In the genomic region with DNA sequence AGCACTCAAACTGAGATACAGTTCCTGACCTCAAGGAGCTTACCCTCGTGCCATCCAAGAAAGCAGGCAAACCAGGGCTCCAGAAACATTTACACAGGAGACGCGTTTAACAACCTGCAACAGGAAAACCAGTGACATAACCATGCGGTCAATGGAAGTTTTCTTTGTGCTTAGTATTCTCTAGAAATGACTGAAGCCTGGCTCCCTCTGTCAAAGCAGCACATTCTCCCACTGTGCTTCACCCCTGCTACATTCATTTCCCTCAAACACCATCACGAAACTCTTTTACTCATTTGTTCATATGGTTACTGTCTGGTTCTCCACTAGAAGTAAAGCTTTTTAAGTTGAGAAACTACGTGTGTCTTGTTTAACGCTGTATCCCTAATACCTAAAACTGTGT, we compare ENCODE assay signal across 16 cellular contexts.
DNase-seq lines count a peak whose midpoint lies in the region; ATAC-seq and TF ChIP-seq lines count a peak whose summit lies in the region.
"Had no signal": no experiment of that assay in that cellular context is flagged by ENCODE, and none has a peak within 500 bp of the region (broad histone marks: within the 10 kb centered on the region; RNA-seq: fewer than 3 reads in every experiment).

No MANE protein-coding gene starts in this region.

- H3K27ac Mint-ChIP-seq in activated CD4-positive, alpha-beta memory T cell treated with anti-CD3 and anti-CD28 coated beads for 36 hours, result peak overlapping the region; percentile 64
- H3K27ac Mint-ChIP-seq in activated CD4-positive, alpha-beta memory T cell treated with anti-CD3 and anti-CD28 coated beads, Interleukin-2, amount 10 ng/mL, durations not matched to agents 7 days and 5 days, result no peak overlapping the region
- H3K27ac Mint-ChIP-seq: activated naive CD4-positive, alpha-beta T cell treated with anti-CD3 and anti-CD28 coated beads, Interleukin-2, amount 50 U/mL, for 24 hours had no signal

- H3K27me3 Mint-ChIP-seq in activated CD4-positive, alpha-beta memory T cell treated with anti-CD3 and anti-CD28 coated beads for 36 hours, result peaks cover 15% of the 10 kb centered on the region
- no peaks in the 10 kb centered on the region for H3K27me3 Mint-ChIP-seq in activated CD4-positive, alpha-beta memory T cell treated with anti-CD3 and anti-CD28 coated beads, Interleukin-2, amount 10 ng/mL, durations not matched to agents 7 days and 5 days
- H3K27me3 Mint-ChIP-seq: activated naive CD4-positive, alpha-beta T cell treated with anti-CD3 and anti-CD28 coated beads, Interleukin-2, amount 50 U/mL, for 24 hours had no signal

- peaks cover 62% of the 10 kb centered on the region for H3K4me1 ChIP-seq in mammary epithelial cell (ENCODE audit: insufficient read depth, low read length)
- H3K4me1 ChIP-seq: HAP-1, uterus had no signal

- CTCF ChIA-PET in activated CD4-positive, alpha-beta memory T cell treated with anti-CD3 and anti-CD28 coated beads for 36 hours (lab: Charles Lee), result interaction anchor here (0.6 to 11.0 kb wide), 7 partner anchors 18 to 175 kb away, joined by 3 to 92 read pairs (median 3); no protein-coding TSS in a partner anchor
- CTCF ChIA-PET in activated CD4-positive, alpha-beta memory T cell treated with anti-CD3 and anti-CD28 coated beads, Interleukin-2, amount 10 ng/mL, durations not matched to agents 7 days and 5 days (lab: Charles Lee), result interaction anchor here (7.8 kb wide), 1 partner anchor 31 kb away, joined by 78 read pairs; no protein-coding TSS in a partner anchor
- CTCF ChIA-PET in mammary epithelial cell (lab: Charles Lee; ENCODE audit: low non-redundant PET), result no interaction called here

- H3K27me3 ChIP-seq in GM06990 (replicated peaks; ENCODE audit: control insufficient read depth, insufficient read depth, low read length) (no peaks in the 10 kb centered on the region), mammary epithelial cell (ENCODE audit: insufficient read depth, low read length) (no peaks in the 10 kb centered on the region)
- H3K27me3 ChIP-seq: BLaER1, uterus had no signal

- no peaks in the 10 kb centered on the region for H3K36me3 Mint-ChIP-seq in activated CD4-positive, alpha-beta memory T cell treated with anti-CD3 and anti-CD28 coated beads for 36 hours
- peaks cover 12% of the 10 kb centered on the region for H3K36me3 Mint-ChIP-seq in activated CD4-positive, alpha-beta memory T cell treated with anti-CD3 and anti-CD28 coated beads, Interleukin-2, amount 10 ng/mL, durations not matched to agents 7 days and 5 days (ENCODE audit: low read depth)
- H3K36me3 Mint-ChIP-seq: activated naive CD4-positive, alpha-beta T cell treated with anti-CD3 and anti-CD28 coated beads, Interleukin-2, amount 50 U/mL, for 24 hours had no signal

- DNase-seq in activated CD4-positive, alpha-beta memory T cell treated with anti-CD3 and anti-CD28 coated beads for 36 hours, result peak; percentile 56
- DNase-seq in activated CD4-positive, alpha-beta memory T cell treated with anti-CD3 and anti-CD28 coated beads, Interleukin-2, amount 10 ng/mL, durations not matched to agents 7 days and 5 days, result no peak
- DNase-seq in GM06990 (ENCODE audit: extremely low read depth, insufficient read length), result peak; percentile 62
- DNase-seq in mammary epithelial cell, result no peak
- DNase-seq in activated gamma-delta T cell treated with Interleukin-2 at 50 U/mL for 16 hours, result no peak
- no peak for DNase-seq in retina
- DNase-seq: NCI-H1436 treated with DMSO at 0.1 percent for 48 hours, NCI-H2171, NCI-H526 treated with DMSO at 0.1 percent for 48 hours, uterus had no signal

- H3K36me3 ChIP-seq in GM06990 (ENCODE audit: control insufficient read depth, insufficient read depth, low read length) (no peaks in the 10 kb centered on the region), mammary epithelial cell (ENCODE audit: insufficient read depth, low read length) (no peaks in the 10 kb centered on the region)
- H3K36me3 ChIP-seq: BLaER1, HAP-1, uterus had no signal

- peaks cover 62% of the 10 kb centered on the region for H3K4me1 Mint-ChIP-seq in activated CD4-positive, alpha-beta memory T cell treated with anti-CD3 and anti-CD28 coated beads for 36 hours (ENCODE audit: low read depth)
- peaks cover 80% of the 10 kb centered on the region for H3K4me1 Mint-ChIP-seq in activated CD4-positive, alpha-beta memory T cell treated with anti-CD3 and anti-CD28 coated beads, Interleukin-2, amount 10 ng/mL, durations not matched to agents 7 days and 5 days

- H3K79me2 ChIP-seq in mammary epithelial cell (ENCODE audit: insufficient read depth, low read length), result no peaks in the 10 kb centered on the region

- H3K4me3 Mint-ChIP-seq in activated CD4-positive, alpha-beta memory T cell treated with anti-CD3 and anti-CD28 coated beads for 36 hours, result no peak overlapping the region
- no peak overlapping the region for H3K4me3 Mint-ChIP-seq in activated CD4-positive, alpha-beta memory T cell treated with anti-CD3 and anti-CD28 coated beads, Interleukin-2, amount 10 ng/mL, durations not matched to agents 7 days and 5 days
- H3K4me3 Mint-ChIP-seq: activated naive CD4-positive, alpha-beta T cell treated with anti-CD3 and anti-CD28 coated beads, Interleukin-2, amount 50 U/mL, for 24 hours had no signal

- H3K9me3 ChIP-seq in mammary epithelial cell (replicated peaks; ENCODE audit: insufficient read depth, low read length), result no peaks in the 10 kb centered on the region
- H3K9me3 ChIP-seq: BLaER1, HAP-1, uterus had no signal

- H3K4me3 ChIP-seq in GM06990 (replicated peaks; ENCODE audit: low read depth, low read length) (no peak overlapping the region), mammary epithelial cell (replicated peaks in 1 of 3; ENCODE audit: insufficient read depth in 1 of 3, low read depth in 2 of 3, low read length in 3 of 3) (no peak overlapping the region)
- H3K4me3 ChIP-seq: BLaER1, HAP-1, uterus had no signal

- no peak overlapping the region for H3K9ac ChIP-seq in mammary epithelial cell (ENCODE audit: insufficient read depth, low read length)
- H3K9ac ChIP-seq: BLaER1 had no signal

- H3K9me3 Mint-ChIP-seq in activated CD4-positive, alpha-beta memory T cell treated with anti-CD3 and anti-CD28 coated beads for 36 hours, result no peaks in the 10 kb centered on the region
- no peaks in the 10 kb centered on the region for H3K9me3 Mint-ChIP-seq in activated CD4-positive, alpha-beta memory T cell treated with anti-CD3 and anti-CD28 coated beads, Interleukin-2, amount 10 ng/mL, durations not matched to agents 7 days and 5 days
- H3K9me3 Mint-ChIP-seq: activated naive CD4-positive, alpha-beta T cell treated with anti-CD3 and anti-CD28 coated beads, Interleukin-2, amount 50 U/mL, for 24 hours had no signal

- H2AFZ ChIP-seq in mammary epithelial cell (ENCODE audit: low read depth, low read length), result peak overlapping the region; percentile 37

- TF ChIP-seq CTCF in GM06990 (IDR thresholded peaks at IDR 0.05; ENCODE audit: insufficient read depth, low read length, poor library complexity, severe bottlenecking), result no peak
- TF ChIP-seq CTCF in mammary epithelial cell (conservative IDR thresholded peaks at IDR 0.05 in 1 of 2, IDR thresholded peaks at IDR 0.05 in 1 of 2; ENCODE audit: extremely low read depth in 1 of 2, insufficient read depth in 1 of 2, low read depth in 1 of 2, low read length in 2 of 2), result no peak

- in situ Hi-C loops in mammary epithelial cell (cut with MboI; ENCODE audit: low sequenced_read_pairs in 2 of 2), result loop anchor here in 1 of 2 donors (5.0 kb wide), 1 partner anchor 165 kb away; no protein-coding TSS in a partner anchor

- WGBS in mammary epithelial cell (ENCODE audit: low coverage, missing lambda C conversion rate), result 100% methylated on average over 7 of the region's 7 CpGs

- ATAC-seq in HG03442 (IDR thresholded peaks at IDR 0.05; ENCODE audit: unreplicated experiment) (peak; percentile 35), HG02884 (IDR thresholded peaks at IDR 0.05; ENCODE audit: unreplicated experiment) (no peak)
- ATAC-seq: Right ventricle myocardium inferior had no signal

- BruUV-seq in mammary epithelial cell (replicated peaks; lab: Mats Ljungman, UMichigan), result no TSS peak

- POLR2A ChIA-PET in activated CD4-positive, alpha-beta memory T cell treated with anti-CD3 and anti-CD28 coated beads for 36 hours (lab: Charles Lee), result interaction anchor here (0.6 to 1.7 kb wide), 9 partner anchors 34 to 243 kb away, joined by 3 to 9 read pairs (median 4); no protein-coding TSS in a partner anchor
- POLR2A ChIA-PET in activated CD4-positive, alpha-beta memory T cell treated with anti-CD3 and anti-CD28 coated beads, Interleukin-2, amount 10 ng/mL, durations not matched to agents 7 days and 5 days (lab: Charles Lee), result interaction anchor here (1.0 to 12.1 kb wide), 4 partner anchors 30 to 165 kb away, joined by 3 to 170 read pairs (median 5); a partner anchor contains a TSS

- no peak overlapping the region for H3K4me2 ChIP-seq in mammary epithelial cell (ENCODE audit: insufficient read depth, low read depth, low read length)

- dilution Hi-C loops in mammary epithelial cell (cut with HindIII; ENCODE audit: low sequenced_read_pairs), result loop anchor here (5.0 kb wide), 1 partner anchor 165 kb away; no protein-coding TSS in a partner anchor

- H3K27ac ChIP-seq in mammary epithelial cell (ENCODE audit: insufficient read depth, low read depth, low read length), result no peak overlapping the region
- H3K27ac ChIP-seq: BLaER1, uterus had no signal

- H4K20me1 ChIP-seq in mammary epithelial cell (ENCODE audit: insufficient read depth, low read length), result no peaks in the 10 kb centered on the region
- H4K20me1 ChIP-seq: BLaER1 had no signal

- intact Hi-C loops in activated CD4-positive, alpha-beta memory T cell treated with anti-CD3 and anti-CD28 coated beads for 36 hours (cut with micrococcal nuclease), result loop anchor here (1.0 kb wide), 3 partner anchors 24 to 161 kb away; a partner anchor contains a TSS
- intact Hi-C loops in mammary epithelial cell (cut with micrococcal nuclease), result no loop called here

Comparison
In these comparisons a context has a peak if more than half of its experiments do, and no peak if none do; other contexts are left out.
1. DNase-seq: peak in activated CD4-positive, alpha-beta memory T cell treated with anti-CD3 and anti-CD28 coated beads for 36 hours (single experiment) and GM06990 (single experiment); none in activated CD4-positive, alpha-beta memory T cell treated with anti-CD3 and anti-CD28 coated beads, Interleukin-2, amount 10 ng/mL, durations not matched to agents 7 days and 5 days (single experiment), mammary epithelial cell (single experiment), activated gamma-delta T cell treated with Interleukin-2 at 50 U/mL for 16 hours (single experiment) and retina (single experiment).